17 cellular contexts compared by ENCODE assay signal in genomic region chr3:178454714-178455113, GRCh38.
DNase-seq lines count a peak whose midpoint lies in the region; ATAC-seq and TF ChIP-seq lines count a peak whose summit lies in the region.
"Had no signal": no experiment of that assay in that cellular context is flagged by ENCODE, and none has a peak within 500 bp of the region (broad histone marks: within the 10 kb centered on the region; RNA-seq: fewer than 3 reads in every experiment).

No MANE protein-coding gene starts in this region.

- WGBS in sigmoid colon, 2 donors: 71 to 76% methylated on average over 4 of the region's 4 CpGs

- TF ChIP-seq CTCF in astrocyte of the spinal cord (IDR thresholded peaks at IDR 0.05; ENCODE audit: low read depth, low read length) (no peak), sigmoid colon (IDR thresholded peaks at IDR 0.05) (no peak)

- no peaks in the 10 kb centered on the region for H3K36me3 ChIP-seq in sigmoid colon
- H3K36me3 ChIP-seq in H7 (replicated peaks; ENCODE audit: control insufficient read depth, insufficient read depth, low read length): no peaks in the 10 kb centered on the region
- H3K36me3 ChIP-seq: BLaER1, cardiac muscle cell had no signal

- TF ChIP-seq POLR2A in sigmoid colon (IDR thresholded peaks at IDR 0.05): no peak

- H3K27me3 ChIP-seq in sigmoid colon: no peaks in the 10 kb centered on the region
- no peaks in the 10 kb centered on the region for H3K27me3 ChIP-seq in H7 (ENCODE audit: control insufficient read depth, insufficient read depth, low read length)
- H3K27me3 ChIP-seq: BLaER1, cardiac muscle cell had no signal

- H3K9me3 ChIP-seq in sigmoid colon: no peaks in the 10 kb centered on the region
- H3K9me3 ChIP-seq: BLaER1 had no signal

- intact Hi-C loops in left ventricle myocardium superior (cut with micrococcal nuclease) (no loop called here), sigmoid colon (cut with DNase I) (no loop called here)

- in situ Hi-C loops in astrocyte of the spinal cord (cut with HindIII; ENCODE audit: low sequenced_read_pairs): no loop called here

- ATAC-seq in left ventricle myocardium superior (peak; percentile 98), HG02938 (IDR thresholded peaks at IDR 0.05; ENCODE audit: unreplicated experiment) (no peak)
- ATAC-seq in activated CD4-positive, CD25-positive, alpha-beta regulatory T cell treated with anti-CD3 and anti-CD28 coated beads, Interleukin-2, amount 50 U/mL, for 24 hours: no peak
- ATAC-seq: activated T-cell treated with anti-CD3 and anti-CD28 coated beads, Interleukin-2, amount 50 U/mL, for 72 hours; SK-N-SH treated with all-trans-retinoic acid at 6 μM for 48 hours had no signal

- DNase-seq in EL (peak; percentile 33), astrocyte of the spinal cord (ENCODE audit: low read depth, low spot score) (peak; percentile 82), left ventricle myocardium superior (peak; percentile 82), sigmoid colon (peak; percentile 88), NCI-H2196 treated with DMSO at 0.1 percent for 48 hours (lab: John Stamatoyannopoulos, UW; ENCODE audit: unreplicated experiment) (no peak), H7 (no peak)
- DNase-seq: activated CD4-positive, CD25-positive, alpha-beta regulatory T cell; activated T-cell treated with anti-CD3 and anti-CD28 coated beads, Interleukin-2, amount 50 U/mL, for 72 hours; NCI-H1092 treated with DMSO at 0.1 percent for 48 hours; nephron progenitor cell; NK-92 treated with Interleukin-12 subunit alpha and Interleukin-12 subunit beta, amount 100 ng/mL, for 24 hours; stimulated activated CD8-positive, alpha-beta memory T cell treated with anti-CD3 and anti-CD28 coated beads, Interleukin-4, amount 100 ng/mL, for 48 hours had no signal

- no peak overlapping the region for H3K27ac ChIP-seq in sigmoid colon
- H3K27ac ChIP-seq: BLaER1, cardiac muscle cell had no signal

- peaks cover 0 to 13% (median 10%) of the 10 kb centered on the region in 4 donors for H3K4me1 ChIP-seq in sigmoid colon
- H3K4me1 ChIP-seq: BLaER1 had no signal

- no peak for TF ChIP-seq EP300 in sigmoid colon (IDR thresholded peaks at IDR 0.05)

- no peak overlapping the region for H3K4me3 ChIP-seq in astrocyte of the spinal cord (ENCODE audit: low read depth, low read length)
- no peak overlapping the region for H3K4me3 ChIP-seq in sigmoid colon
- no peak overlapping the region for H3K4me3 ChIP-seq in H7 (ENCODE audit: insufficient read depth, low read depth, low read length)
- H3K4me3 ChIP-seq: BLaER1, cardiac muscle cell had no signal

Comparison
In these comparisons a context has a peak if more than half of its experiments do, and no peak if none do; other contexts are left out.
1. DNase-seq: peak in EL (single experiment), astrocyte of the spinal cord (single experiment), left ventricle myocardium superior (single experiment) and sigmoid colon (single experiment); none in NCI-H2196 treated with DMSO at 0.1 percent for 48 hours (single experiment) and H7 (single experiment).